In the genomic region with DNA sequence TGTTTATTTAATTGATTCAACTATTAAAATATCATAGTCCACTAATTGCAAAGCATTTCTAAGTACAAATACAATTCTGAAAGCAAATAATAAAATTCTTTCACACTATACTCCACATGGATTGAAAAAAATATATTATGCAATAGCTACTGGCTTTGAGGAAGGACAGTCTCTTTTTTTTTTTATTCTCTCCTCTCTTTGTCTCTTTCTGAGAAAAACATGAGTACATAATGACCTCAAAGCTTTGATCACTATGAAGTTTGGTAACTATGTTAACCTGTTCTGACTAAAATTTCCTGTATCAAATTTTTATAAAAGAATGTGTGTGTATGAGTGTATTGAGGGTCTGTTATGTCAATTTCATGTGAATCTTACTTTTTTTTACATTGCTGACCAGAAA, we compare ENCODE assay signal across 15 cellular contexts.
DNase-seq lines count a peak whose midpoint lies in the region; ATAC-seq and TF ChIP-seq lines count a peak whose summit lies in the region.
"Had no signal": no experiment of that assay in that cellular context is flagged by ENCODE, and none has a peak within 500 bp of the region (broad histone marks: within the 10 kb centered on the region; RNA-seq: fewer than 3 reads in every experiment).

No MANE protein-coding gene starts in this region.

- H3K79me2 ChIP-seq in ACC112 (ENCODE audit: control insufficient read depth, insufficient read depth, low read length, unreplicated experiment): no peaks in the 10 kb centered on the region

- H2AFZ ChIP-seq in ACC112 (ENCODE audit: low read length, unreplicated experiment): no peak overlapping the region

- H3K4me1 ChIP-seq in ACC112 (ENCODE audit: control insufficient read depth, insufficient read depth, low read length, unreplicated experiment) (peaks cover 51% of the 10 kb centered on the region), esophagus squamous epithelium (peaks cover 0 to 19% (median 6%) of the 10 kb centered on the region in 3 donors), muscle layer of duodenum (ENCODE audit: control insufficient read depth in 1 of 2, insufficient read depth in 2 of 2, low read length in 2 of 2) (peaks cover 0 to 10% of the 10 kb centered on the region in 2 donors)

- TF ChIP-seq CTCF in esophagus squamous epithelium (IDR thresholded peaks at IDR 0.05): no peak

- no peak for ATAC-seq in GM21381 (IDR thresholded peaks at IDR 0.05; ENCODE audit: unreplicated experiment)
- ATAC-seq in HG02938 (IDR thresholded peaks at IDR 0.05; ENCODE audit: unreplicated experiment): no peak
- no peak for ATAC-seq in GM21423 (IDR thresholded peaks at IDR 0.05; ENCODE audit: unreplicated experiment)
- no peak for ATAC-seq in HG03432 (IDR thresholded peaks at IDR 0.05; ENCODE audit: unreplicated experiment)

- H3K27me3 ChIP-seq in ACC112 (ENCODE audit: insufficient read depth, low read length) (no peaks in the 10 kb centered on the region), MG63 (no peaks in the 10 kb centered on the region), esophagus squamous epithelium (no peaks in the 10 kb centered on the region), muscle layer of duodenum (ENCODE audit: low read depth, low read length) (no peaks in the 10 kb centered on the region)
- H3K27me3 ChIP-seq: heart left ventricle, ovary had no signal

- no peak for TF ChIP-seq POLR2A in esophagus squamous epithelium (IDR thresholded peaks at IDR 0.05)

- H3K36me3 ChIP-seq in ACC112 (ENCODE audit: insufficient read depth, low read length) (no peaks in the 10 kb centered on the region), MG63 (no peaks in the 10 kb centered on the region), esophagus squamous epithelium (no peaks in the 10 kb centered on the region), muscle layer of duodenum (ENCODE audit: control insufficient read depth in 1 of 2, insufficient read depth in 2 of 2, low read length in 2 of 2) (no peaks in the 10 kb centered on the region)
- H3K36me3 ChIP-seq: heart left ventricle, ovary had no signal

- H3K27ac ChIP-seq in ACC112 (ENCODE audit: low read depth, low read length): peak overlapping the region; percentile 96
- peak overlapping the region in 3 of 4 donors; percentile 67 to 68 (median 67) for H3K27ac ChIP-seq in esophagus squamous epithelium
- H3K27ac ChIP-seq in muscle layer of duodenum (ENCODE audit: low read length): peak overlapping the region; percentile 49
- H3K27ac ChIP-seq: ovary, RWPE1 had no signal

- DNase-seq in MG63 (no peak), esophagus squamous epithelium (lab: John Stamatoyannopoulos, UW) (no peak)
- DNase-seq: activated CD8-positive, alpha-beta memory T cell treated with anti-CD3 and anti-CD28 coated beads, Interleukin-2, amount 50 U/mL, for 4 hours; activated naive CD4-positive, alpha-beta T cell treated with anti-CD3 and anti-CD28 coated beads, Interleukin-2, amount 50 U/mL, for 16 hours; central memory CD4-positive, alpha-beta T cell; NCI-H1092 treated with DMSO at 0.1 percent for 48 hours had no signal

- H3K9me3 ChIP-seq in MG63 (no peaks in the 10 kb centered on the region), esophagus squamous epithelium (no peaks in the 10 kb centered on the region), muscle layer of duodenum (ENCODE audit: control insufficient read depth in 1 of 2, low read length in 2 of 2) (no peaks in the 10 kb centered on the region)
- H3K9me3 ChIP-seq: heart left ventricle, ovary had no signal

- 0 out of 2 replicates have a peak overlapping the region, but pooled peaks have one; percentile 58 for H3K4me3 ChIP-seq in ACC112 (ENCODE audit: low read depth, low read length)
- peak overlapping the region; percentile 31; the same call in 1 of the 2 replicates for H3K4me3 ChIP-seq in MG63
- no peak overlapping the region for H3K4me3 ChIP-seq in esophagus squamous epithelium
- H3K4me3 ChIP-seq in muscle layer of duodenum (ENCODE audit: low read depth in 1 of 2, low read length in 2 of 2): no peak overlapping the region
- H3K4me3 ChIP-seq: ovary had no signal

- intact Hi-C loops in esophagus squamous epithelium (cut with DNase I): no loop called here

Comparison
In these comparisons a context has a peak if more than half of its experiments do, and no peak if none do; other contexts are left out.
1. H3K4me3 ChIP-seq: peak in ACC112 (single experiment) and MG63 (single experiment); none in esophagus squamous epithelium (0 of 4) and muscle layer of duodenum (0 of 2).
2. Peak in every context shown above with its lines, with median percentiles within 50 percentile points of each other: H3K27ac ChIP-seq.